In the genomic region with DNA sequence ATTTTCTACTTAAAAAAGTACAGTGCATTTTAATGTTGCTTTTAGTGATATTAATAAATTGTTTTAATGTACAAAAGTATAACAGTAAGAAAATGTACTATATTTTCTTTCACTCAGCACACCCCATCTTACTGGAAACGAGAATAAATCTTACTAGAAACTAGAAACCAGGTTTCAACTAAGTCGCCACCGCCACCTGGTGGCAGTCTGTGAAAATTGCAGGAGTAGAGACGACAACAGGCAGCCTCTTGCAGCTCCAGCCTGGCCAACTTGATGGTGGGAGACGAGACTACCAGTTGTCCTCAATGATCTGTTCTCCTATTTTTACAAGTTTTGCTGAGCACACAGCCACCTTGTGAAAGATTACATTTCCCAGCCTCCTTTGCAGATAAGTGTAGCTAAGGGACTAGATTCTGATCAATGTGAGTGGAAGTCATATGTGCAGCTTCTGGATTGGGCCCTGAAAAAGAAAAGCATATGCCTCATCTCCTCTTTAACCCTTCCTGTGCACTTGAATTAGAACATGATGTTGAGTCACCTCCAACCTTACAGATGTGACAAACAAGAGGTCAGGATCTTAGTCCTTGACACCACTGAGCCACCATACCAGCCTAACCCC, we compare ENCODE assay signal across 8 cellular contexts. TPM values are rescaled to one million over a fixed set of nuclear protein-coding genes. Genes with fewer than 3 reads are reported as not detected.
DNase-seq lines count a peak whose midpoint lies in the region; ATAC-seq, FAIRE-seq and TF ChIP-seq lines count a peak whose summit lies in the region.

No MANE protein-coding gene starts in this region.

- no peak for FAIRE-seq in keratinocyte (lab: Jason Lieb, UNC)

- H3K9ac ChIP-seq in adipocyte (ENCODE audit: low read length) = no peak overlapping the region
- no peak overlapping the region for H3K9ac ChIP-seq in keratinocyte (ENCODE audit: control insufficient read depth, extremely low read depth, insufficient read depth, low read length)

- no peak overlapping the region for H3K4me2 ChIP-seq in keratinocyte (ENCODE audit: control insufficient read depth, extremely low read depth, insufficient read depth, low read depth, low read length)

- TF ChIP-seq CTCF in keratinocyte (optimal IDR thresholded peaks at IDR 0.05 in 1 of 3, IDR thresholded peaks at IDR 0.05 in 1 of 3, conservative IDR thresholded peaks at IDR 0.05 in 1 of 3; ENCODE audit: extremely low read depth in 1 of 3, insufficient read depth in 2 of 3, low read length in 3 of 3) = peak; percentile 68 to 84 (median 82)

- no peaks in the 10 kb centered on the region for H3K79me2 ChIP-seq in keratinocyte (ENCODE audit: control insufficient read depth, insufficient read depth, low read length)

- H3K27me3 ChIP-seq in adipocyte (replicated peaks; ENCODE audit: control insufficient read depth, insufficient read depth, low read length) = no peaks in the 10 kb centered on the region
- H3K27me3 ChIP-seq in keratinocyte (ENCODE audit: control insufficient read depth, extremely low read depth, insufficient read depth, low read length) = no peaks in the 10 kb centered on the region

- H4K20me1 ChIP-seq in keratinocyte (ENCODE audit: control insufficient read depth, extremely low read depth, insufficient read depth, low read length) = no peaks in the 10 kb centered on the region

- H2AFZ ChIP-seq in keratinocyte (ENCODE audit: control insufficient read depth, low read length) = no peak overlapping the region

- H3K27ac ChIP-seq in keratinocyte (ENCODE audit: control insufficient read depth, insufficient read depth, low read length) = no peak overlapping the region

- H3K36me3 ChIP-seq in adipocyte (ENCODE audit: control insufficient read depth, insufficient read depth, low read length, severe bottlenecking) (no peaks in the 10 kb centered on the region), keratinocyte (ENCODE audit: control insufficient read depth in 2 of 2, extremely low read depth in 1 of 2, insufficient read depth in 2 of 2, low read length in 2 of 2) (no peaks in the 10 kb centered on the region)

- no peaks in the 10 kb centered on the region for H3K4me1 ChIP-seq in adipocyte (ENCODE audit: control insufficient read depth, insufficient read depth, low read length)
- no peaks in the 10 kb centered on the region for H3K4me1 ChIP-seq in keratinocyte (ENCODE audit: control insufficient read depth, extremely low read depth, insufficient read depth, low read length)

- DNase-seq in DMS 273 treated with DMSO at 0.1 percent for 48 hours (lab: John Stamatoyannopoulos, UW) (peak; percentile 55), HuH-7 (ENCODE audit: low spot score) (peak; percentile 76), RPMI7951 (ENCODE audit: low read depth) (peak; percentile 70), adipocyte (ENCODE audit: low read depth) (peak; percentile 31), keratinocyte (ENCODE audit: low read depth, low spot score) (peak; percentile 49)
- peak; percentile 36 for DNase-seq in stimulated activated CD8-positive, alpha-beta memory T cell treated with anti-CD3 and anti-CD28 coated beads, Interleukin-7, amount 100 ng/mL, for 24 hours (ENCODE audit: low read depth)

- no peaks in the 10 kb centered on the region for H3K9me1 ChIP-seq in keratinocyte (ENCODE audit: control insufficient read depth, extremely low read depth, insufficient read depth, low read length)

- H3K4me3 ChIP-seq in adipocyte (ENCODE audit: low read length) (no peak overlapping the region), keratinocyte (ENCODE audit: control insufficient read depth in 2 of 3, extremely low read depth in 1 of 3, insufficient read depth in 2 of 3, low read depth in 1 of 3, low read length in 3 of 3) (no peak overlapping the region)

- ATAC-seq in HG03432 (IDR thresholded peaks at IDR 0.05; ENCODE audit: unreplicated experiment) (no peak), GM21423 (IDR thresholded peaks at IDR 0.05; ENCODE audit: unreplicated experiment) (no peak)

- dilution Hi-C loops in keratinocyte (cut with MboI; ENCODE audit: extremely low pct_ligation_motif_present, low sequenced_read_pairs) = no loop called here

- H3K9me3 ChIP-seq in adipocyte (ENCODE audit: control insufficient read depth, low read length) (peaks cover 5% of the 10 kb centered on the region), keratinocyte (ENCODE audit: control insufficient read depth, low read depth, low read length) (no peaks in the 10 kb centered on the region)

RNA-seq across cellular contexts. Expression of a gene that starts 8.7 kb away (rescaled TPM):
- not detected in 2 replicates for total RNA-seq in RPMI7951 (2014; rRNA removed; shearing (Covaris generic))
- not detected in 3 replicates for polyA plus RNA-seq in keratinocyte
- polyA plus RNA-seq in keratinocyte (2011; ENCODE audit: low read depth) = not detected
- polyA plus RNA-seq in keratinocyte (2011; cell fraction: cytosol; rRNA removed) = not detected in 2 replicates
- polyA plus RNA-seq in keratinocyte (2011; cell fraction: nucleus; rRNA removed) = 0.03 TPM in 1 of 2 replicates, not detected in the other
- polyA plus RNA-seq in keratinocyte (2012; ENCODE audit: low replicate concordance) = not detected in 2 replicates
- not detected in 3 replicates for polyA minus RNA-seq in keratinocyte
- not detected for polyA minus RNA-seq in keratinocyte (2011; cell fraction: cytosol; rRNA and poly(A)+ RNA removed)
- polyA minus RNA-seq in keratinocyte (2011; cell fraction: nucleus; rRNA and poly(A)+ RNA removed) = not detected in 2 replicates
